20 cellular contexts compared by ENCODE assay signal in genomic region chr1:65924471-65924870, GRCh38.
DNase-seq lines count a peak whose midpoint lies in the region; ATAC-seq and TF ChIP-seq lines count a peak whose summit lies in the region.
"Had no signal": no experiment of that assay in that cellular context is flagged by ENCODE, and none has a peak within 500 bp of the region (broad histone marks: within the 10 kb centered on the region; RNA-seq: fewer than 3 reads in every experiment).

No MANE protein-coding gene starts in this region.

- no TSS peak for BruUV-seq in mammary epithelial cell (replicated peaks; lab: Mats Ljungman, UMichigan)

- H3K79me2 ChIP-seq in mammary epithelial cell (ENCODE audit: insufficient read depth, low read length) = no peaks in the 10 kb centered on the region

- in situ Hi-C loops in mammary epithelial cell (cut with MboI; ENCODE audit: low sequenced_read_pairs in 2 of 2) = no loop called here

- no peaks in the 10 kb centered on the region for H3K27me3 ChIP-seq in mammary epithelial cell (ENCODE audit: insufficient read depth, low read length)
- H3K27me3 ChIP-seq: esophagus muscularis mucosa, tibial nerve had no signal

- CTCF ChIA-PET in mammary epithelial cell (lab: Charles Lee; ENCODE audit: low non-redundant PET) = no interaction called here

- H3K27ac ChIP-seq in mammary epithelial cell (ENCODE audit: insufficient read depth, low read depth, low read length) = no peak overlapping the region
- H3K27ac ChIP-seq: coronary artery, esophagus muscularis mucosa, tibial nerve had no signal

- TF ChIP-seq CTCF in mammary epithelial cell (conservative IDR thresholded peaks at IDR 0.05 in 1 of 2, IDR thresholded peaks at IDR 0.05 in 1 of 2; ENCODE audit: extremely low read depth in 1 of 2, insufficient read depth in 1 of 2, low read depth in 1 of 2, low read length in 2 of 2) = no peak

- H3K4me1 ChIP-seq in mammary epithelial cell (ENCODE audit: insufficient read depth, low read length) = no peaks in the 10 kb centered on the region
- H3K4me1 ChIP-seq: esophagus muscularis mucosa, tibial nerve had no signal

- DNase-seq in AG08395 (ENCODE audit: low spot score) = peak; percentile 62
- DNase-seq in HS-5 (ENCODE audit: low read depth) = peak; percentile 46
- DNase-seq in mammary epithelial cell = peak; percentile 66
- peak; percentile 68 for DNase-seq in iris pigment epithelial cell (ENCODE audit: low read depth)
- no peak for DNase-seq in SIG-M5 treated with dmso at 0.1 percent for 504 hours (lab: John Stamatoyannopoulos, UW; ENCODE audit: unreplicated experiment)
- no peak for DNase-seq in SHP77 treated with DMSO at 0.1 percent for 48 hours (lab: John Stamatoyannopoulos, UW)
- no peak for DNase-seq in NCI-H748 (lab: John Stamatoyannopoulos, UW; ENCODE audit: unreplicated experiment)
- DNase-seq: ACHN; activated B cell treated with CpG ODN at 0.5 μM for 24 hours; activated CD8-positive, alpha-beta memory T cell treated with anti-CD3 and anti-CD28 coated beads, Interleukin-2, amount 50 U/mL, for 4 hours; activated naive CD8-positive, alpha-beta T cell treated with anti-CD3 and anti-CD28 coated beads for 36 hours; NCI-H2081 treated with DMSO at 0.1 percent for 48 hours; NCI-H748 treated with DMSO at 0.1 percent for 48 hours; RPMI8226; stimulated activated CD4-positive, alpha-beta T cell treated with anti-CD3 and anti-CD28 coated beads, Interleukin-4, amount 100 ng/mL, for 4 hours; T-cell had no signal

- no peak overlapping the region for H3K9ac ChIP-seq in mammary epithelial cell (ENCODE audit: insufficient read depth, low read length)

- ATAC-seq in GM21381 (IDR thresholded peaks at IDR 0.05; ENCODE audit: unreplicated experiment) = no peak
- ATAC-seq: T-cell had no signal

- intact Hi-C loops in mammary epithelial cell (cut with micrococcal nuclease) = no loop called here

- H2AFZ ChIP-seq in mammary epithelial cell (ENCODE audit: low read depth, low read length) = no peak overlapping the region

- H3K4me2 ChIP-seq in mammary epithelial cell (ENCODE audit: insufficient read depth, low read depth, low read length) = no peak overlapping the region

- H3K4me3 ChIP-seq in mammary epithelial cell (replicated peaks in 1 of 3; ENCODE audit: insufficient read depth in 1 of 3, low read depth in 2 of 3, low read length in 3 of 3) = no peak overlapping the region
- H3K4me3 ChIP-seq: coronary artery, esophagus muscularis mucosa, tibial nerve had no signal

- H4K20me1 ChIP-seq in mammary epithelial cell (ENCODE audit: insufficient read depth, low read length) = no peaks in the 10 kb centered on the region

- H3K36me3 ChIP-seq in mammary epithelial cell (ENCODE audit: insufficient read depth, low read length) = no peaks in the 10 kb centered on the region
- H3K36me3 ChIP-seq: esophagus muscularis mucosa, tibial nerve had no signal

- H3K9me3 ChIP-seq in mammary epithelial cell (replicated peaks; ENCODE audit: insufficient read depth, low read length) = no peaks in the 10 kb centered on the region
- H3K9me3 ChIP-seq: tibial nerve had no signal

- dilution Hi-C loops in mammary epithelial cell (cut with HindIII; ENCODE audit: low sequenced_read_pairs) = no loop called here

Comparison
In these comparisons a context has a peak if more than half of its experiments do, and no peak if none do; other contexts are left out.
1. DNase-seq: peak in AG08395 (single experiment), HS-5 (single experiment), mammary epithelial cell (single experiment) and iris pigment epithelial cell (single experiment); none in SIG-M5 treated with dmso at 0.1 percent for 504 hours (single experiment), SHP77 treated with DMSO at 0.1 percent for 48 hours (single experiment) and NCI-H748 (single experiment).